42 cellular contexts compared by ENCODE assay signal in genomic region chr18:51429644-51430043, GRCh38.
"Had no signal": no experiment of that assay in that cellular context is flagged by ENCODE, and none has a peak within 500 bp of the region (broad histone marks: within the 10 kb centered on the region; RNA-seq: fewer than 3 reads in every experiment).

No MANE protein-coding gene starts in this region.

- DNase-seq: activated CD4-positive, alpha-beta memory T cell treated with anti-CD3 and anti-CD28 coated beads, Interleukin-2, amount 10 ng/mL, durations not matched to agents 7 days and 5 days; activated CD4-positive, alpha-beta T cell treated with anti-CD3 and anti-CD28 coated beads for 1 hour; activated CD4-positive, alpha-beta T cell treated with anti-CD3 and anti-CD28 coated beads for 36 hours; activated CD4-positive, alpha-beta T cell treated with anti-CD3 and anti-CD28 coated beads for 48 hours; activated CD4-positive, alpha-beta T cell treated with anti-CD3 and anti-CD28 coated beads, Interleukin-2, amount 10 ng/mL, durations not matched to agents 7 days and 5 days; activated CD4-positive, alpha-beta T cell treated with anti-CD3 and anti-CD28 coated beads, Interleukin-2, amount 50 U/mL, for 48 hours; activated CD4-positive, CD25-positive, alpha-beta regulatory T cell; activated CD8-positive, alpha-beta memory T cell treated with anti-CD3 and anti-CD28 coated beads for 24 hours; activated CD8-positive, alpha-beta memory T cell treated with anti-CD3 and anti-CD28 coated beads, Interleukin-2, amount 10 ng/mL, durations not matched to agents 7 days and 5 days; activated CD8-positive, alpha-beta T cell treated with anti-CD3 and anti-CD28 coated beads, Interleukin-2, amount 10 ng/mL, durations not matched to agents 7 days and 5 days; activated effector memory CD4-positive, alpha-beta T cell treated with anti-CD3 and anti-CD28 coated beads, Interleukin-2, amount 50 U/mL, for 16 hours; activated gamma-delta T cell treated with Interleukin-2 at 50 U/mL for 16 hours; activated naive CD4-positive, alpha-beta T cell; activated naive CD4-positive, alpha-beta T cell treated with anti-CD3 and anti-CD28 coated beads for 36 hours; activated naive CD4-positive, alpha-beta T cell treated with anti-CD3 and anti-CD28 coated beads, Interleukin-2, amount 50 U/mL, for 16 hours; activated naive CD8-positive, alpha-beta T cell treated with anti-CD3 and anti-CD28 coated beads for 36 hours; activated T-cell treated with anti-CD3 and anti-CD28 coated beads for 4 hours; activated T-cell treated with anti-CD3 and anti-CD28 coated beads, Interleukin-2, amount 50 U/mL, for 1 hour; activated T-cell treated with anti-CD3 and anti-CD28 coated beads, Interleukin-2, amount 50 U/mL, for 4 hours; activated T-cell treated with anti-CD3 and anti-CD28 coated beads, Interleukin-2, amount 50 U/mL, for 72 hours; adrenal gland; amniotic stem cell; aorta; body of pancreas; brain microvascular endothelial cell; caudate nucleus; cerebellar nuclear complex; colonic mucosa; T-helper 2 cell; T-helper 9 cell; WERI-Rb-1 had no signal

- H3K36me3 ChIP-seq: adrenal gland, brain microvascular endothelial cell, cardiac muscle cell, colonic mucosa, WERI-Rb-1 had no signal

- H3K9me3 Mint-ChIP-seq: activated CD4-positive, alpha-beta memory T cell treated with anti-CD3 and anti-CD28 coated beads, Interleukin-2, amount 10 ng/mL, durations not matched to agents 7 days and 5 days; activated naive CD4-positive, alpha-beta T cell treated with anti-CD3 and anti-CD28 coated beads for 36 hours; activated naive CD8-positive, alpha-beta T cell treated with anti-CD3 and anti-CD28 coated beads for 36 hours; activated T-cell treated with anti-CD3 and anti-CD28 coated beads, Interleukin-2, amount 50 U/mL, for 4 hours; activated T-helper 1 cell treated with anti-CD3 and anti-CD28 coated beads, Interleukin-12 subunit alpha, Interleukin-12 subunit beta, Interleukin-2, Interleukin-4 antibody, amounts not matched to agents 30 ng/mL and 10 ng/mL and 1 ng/mL, durations not matched to agents 14 hours and 24 hours and 36 hours; central memory CD8-positive, alpha-beta T cell; T-helper 2 cell treated with Interferon-gamma antibody and Interleukin-4, amounts not matched to agents 5 μg/mL and 100 μg/mL, for 36 hours had no signal

- H3K27ac ChIP-seq: adrenal gland, body of pancreas, brain microvascular endothelial cell, cardiac muscle cell, colonic mucosa, WERI-Rb-1 had no signal

- H3K4me1 ChIP-seq: adrenal gland, body of pancreas, colonic mucosa had no signal

- FAIRE-seq: astrocyte, bronchial epithelial cell, TTC549 had no signal

- H3K27me3 ChIP-seq: adrenal gland, body of pancreas, brain microvascular endothelial cell, cardiac muscle cell, colonic mucosa had no signal

- H3K36me3 Mint-ChIP-seq: activated CD8-positive, alpha-beta memory T cell treated with anti-CD3 and anti-CD28 coated beads, Interleukin-2, amount 10 ng/mL, durations not matched to agents 7 days and 5 days; activated naive CD4-positive, alpha-beta T cell treated with anti-CD3 and anti-CD28 coated beads, Interleukin-2, amount 50 U/mL, for 72 hours; activated naive CD8-positive, alpha-beta T cell treated with anti-CD3 and anti-CD28 coated beads for 36 hours had no signal

- H3K4me3 Mint-ChIP-seq: activated CD4-positive, alpha-beta memory T cell treated with anti-CD3 and anti-CD28 coated beads, Interleukin-2, amount 10 ng/mL, durations not matched to agents 7 days and 5 days; activated CD4-positive, alpha-beta T cell treated with anti-CD3 and anti-CD28 coated beads for 36 hours; activated CD4-positive, alpha-beta T cell treated with anti-CD3 and anti-CD28 coated beads, Interleukin-2, amount 10 ng/mL, durations not matched to agents 7 days and 5 days; activated CD8-positive, alpha-beta memory T cell treated with anti-CD3 and anti-CD28 coated beads, Interleukin-2, amount 10 ng/mL, durations not matched to agents 7 days and 5 days; activated CD8-positive, alpha-beta T cell treated with anti-CD3 and anti-CD28 coated beads, Interleukin-2, amount 10 ng/mL, durations not matched to agents 7 days and 5 days; activated naive CD4-positive, alpha-beta T cell treated with anti-CD3 and anti-CD28 coated beads for 36 hours; activated naive CD8-positive, alpha-beta T cell treated with anti-CD3 and anti-CD28 coated beads for 36 hours; activated T-cell treated with anti-CD3 and anti-CD28 coated beads, Interleukin-2, amount 50 U/mL, for 4 hours; activated T-cell treated with anti-CD3 and anti-CD28 coated beads, Interleukin-2, amount 50 U/mL, for 72 hours; activated T-helper 1 cell treated with anti-CD3 and anti-CD28 coated beads, Interleukin-12 subunit alpha, Interleukin-12 subunit beta, Interleukin-2, Interleukin-4 antibody, amounts not matched to agents 30 ng/mL and 10 ng/mL and 1 ng/mL, durations not matched to agents 14 hours and 24 hours and 36 hours; activated T-helper 17 cell treated with anti-CD3 and anti-CD28 coated beads, Interleukin-2, amount 50 U/mL, for 72 hours; central memory CD8-positive, alpha-beta T cell; T-helper 1 cell treated with Interleukin-12 subunit alpha and Interleukin-12 subunit beta and Interleukin-4 antibody, amounts not matched to agents 30 μg/mL and 1 μg/mL, for 36 hours; T-helper 2 cell treated with Interferon-gamma antibody and Interleukin-4, amounts not matched to agents 5 μg/mL and 100 μg/mL, for 36 hours; WTC11 had no signal

- H3K27ac Mint-ChIP-seq: activated CD4-positive, alpha-beta memory T cell treated with anti-CD3 and anti-CD28 coated beads, Interleukin-2, amount 10 ng/mL, durations not matched to agents 7 days and 5 days; activated CD4-positive, alpha-beta T cell treated with anti-CD3 and anti-CD28 coated beads for 36 hours; activated CD4-positive, alpha-beta T cell treated with anti-CD3 and anti-CD28 coated beads, Interleukin-2, amount 10 ng/mL, durations not matched to agents 7 days and 5 days; activated CD8-positive, alpha-beta memory T cell treated with anti-CD3 and anti-CD28 coated beads, Interleukin-2, amount 10 ng/mL, durations not matched to agents 7 days and 5 days; activated CD8-positive, alpha-beta T cell treated with anti-CD3 and anti-CD28 coated beads, Interleukin-2, amount 10 ng/mL, durations not matched to agents 7 days and 5 days; activated naive CD4-positive, alpha-beta T cell treated with anti-CD3 and anti-CD28 coated beads for 36 hours; activated naive CD4-positive, alpha-beta T cell treated with anti-CD3 and anti-CD28 coated beads, Interleukin-2, amount 50 U/mL, for 72 hours; activated naive CD8-positive, alpha-beta T cell treated with anti-CD3 and anti-CD28 coated beads for 36 hours; activated T-cell treated with anti-CD3 and anti-CD28 coated beads, Interleukin-2, amount 50 U/mL, for 72 hours; activated T-helper 1 cell treated with anti-CD3 and anti-CD28 coated beads, Interleukin-12 subunit alpha, Interleukin-12 subunit beta, Interleukin-2, Interleukin-4 antibody, amounts not matched to agents 30 ng/mL and 10 ng/mL and 1 ng/mL, durations not matched to agents 14 hours and 24 hours and 36 hours; activated T-helper 17 cell treated with anti-CD3 and anti-CD28 coated beads, Interleukin-2, amount 50 U/mL, for 72 hours; T-helper 1 cell treated with Interleukin-12 subunit alpha and Interleukin-12 subunit beta and Interleukin-4 antibody, amounts not matched to agents 30 μg/mL and 1 μg/mL, for 36 hours; T-helper 2 cell treated with Interferon-gamma antibody and Interleukin-4, amounts not matched to agents 5 μg/mL and 100 μg/mL, for 36 hours had no signal

- H3K9me3 ChIP-seq: adrenal gland, body of pancreas, colonic mucosa had no signal

- H3K4me3 ChIP-seq: adrenal gland, body of pancreas, cardiac muscle cell, colonic mucosa had no signal
